ENCODE assay signal across 16 cellular contexts in genomic region chr10:78862328-78862640, GRCh38.
DNase-seq lines count a peak whose midpoint lies in the region; ATAC-seq, FAIRE-seq and TF ChIP-seq lines count a peak whose summit lies in the region.
"Had no signal": no experiment of that assay in that cellular context is flagged by ENCODE, and none has a peak within 500 bp of the region (broad histone marks: within the 10 kb centered on the region; RNA-seq: fewer than 3 reads in every experiment).

No MANE protein-coding gene starts in this region.

- POLR2A ChIA-PET in HCT116 (lab: Charles Lee) (no interaction called here), RWPE1 (lab: Yijun Ruan, JAX; ENCODE audit: low non-redundant PET) (no interaction called here), endothelial cell of umbilical vein (lab: Charles Lee) (no interaction called here)

- H2AFZ ChIP-seq in HCT116 (ENCODE audit: low read depth, low read length, poor library complexity, severe bottlenecking): peak overlapping the region; percentile 5
- H2AFZ ChIP-seq in endothelial cell of umbilical vein (ENCODE audit: low read depth, low read length): peak overlapping the region; percentile 53
- H2AFZ ChIP-seq: GM23338 had no signal

- H3K9me1 ChIP-seq in endothelial cell of umbilical vein (replicated peaks; ENCODE audit: control insufficient read depth, extremely low read depth, insufficient read depth, low read length): no peaks in the 10 kb centered on the region

- no peak for TF ChIP-seq CTCF in HCT116 (IDR thresholded peaks at IDR 0.05 in 2 of 3, conservative IDR thresholded peaks at IDR 0.05 in 1 of 3; ENCODE audit: borderline replicate concordance in 1 of 3, insufficient read depth in 1 of 3, low read depth in 2 of 3, low read length in 2 of 3)
- no peak for TF ChIP-seq CTCF in RWPE1 (conservative IDR thresholded peaks at IDR 0.05; ENCODE audit: low read depth)
- TF ChIP-seq CTCF in endothelial cell of umbilical vein (IDR thresholded peaks at IDR 0.05; ENCODE audit: extremely low read depth in 1 of 2, insufficient read depth in 1 of 2, low read depth in 1 of 2, low read length in 2 of 2): no peak
- no peak for TF ChIP-seq CTCF in colonic mucosa (IDR thresholded peaks at IDR 0.05)

- peaks cover 0 to 11% of the 10 kb centered on the region in 2 experiments; a peak in 2 of 4 replicates for H3K4me1 ChIP-seq in HCT116 (ENCODE audit: control insufficient read depth in 1 of 2, insufficient read depth in 2 of 2, low read length in 2 of 2)
- peaks cover 10% of the 10 kb centered on the region for H3K4me1 ChIP-seq in endothelial cell of umbilical vein (ENCODE audit: control insufficient read depth, extremely low read depth, insufficient read depth, low read length)
- H3K4me1 ChIP-seq in colonic mucosa: no peaks in the 10 kb centered on the region

- H3K9me3 ChIP-seq in HCT116 (ENCODE audit: control insufficient read depth in 1 of 2, insufficient read depth in 1 of 2, low read depth in 1 of 2, low read length in 2 of 2): no peaks in the 10 kb centered on the region
- H3K9me3 ChIP-seq in endothelial cell of umbilical vein (replicated peaks; ENCODE audit: control insufficient read depth, insufficient read depth, low read length): no peaks in the 10 kb centered on the region
- H3K9me3 ChIP-seq in MG63: no peaks in the 10 kb centered on the region
- no peaks in the 10 kb centered on the region for H3K9me3 ChIP-seq in colonic mucosa

- no peaks in the 10 kb centered on the region for H3K9me2 ChIP-seq in HCT116 (ENCODE audit: insufficient read depth)

- dilution Hi-C loops in endothelial cell of umbilical vein (cut with MboI; ENCODE audit: extremely low pct_ligation_motif_present, low sequenced_read_pairs): no loop called here

- no peak for FAIRE-seq in endothelial cell of umbilical vein (lab: Jason Lieb, UNC)
- FAIRE-seq: A204.1, G401.6, GM12892 had no signal

- BruUV-seq in HCT116 (replicated peaks; lab: Mats Ljungman, UMichigan): no TSS peak
- no TSS peak for BruUV-seq in endothelial cell of umbilical vein (replicated peaks; lab: Mats Ljungman, UMichigan)

- H4K20me1 ChIP-seq in HCT116 (ENCODE audit: insufficient read depth) (no peaks in the 10 kb centered on the region), endothelial cell of umbilical vein (replicated peaks; ENCODE audit: control insufficient read depth, extremely low read depth, insufficient read depth, low read length) (no peaks in the 10 kb centered on the region)

- peaks cover 5% of the 10 kb centered on the region; the same call in 1 of the 2 replicates for H3K27me3 ChIP-seq in HCT116 (ENCODE audit: insufficient read depth, low read length)
- no peaks in the 10 kb centered on the region for H3K27me3 ChIP-seq in endothelial cell of umbilical vein (ENCODE audit: control insufficient read depth in 2 of 2, insufficient read depth in 2 of 2, low read length in 2 of 2)
- no peaks in the 10 kb centered on the region for H3K27me3 ChIP-seq in MG63
- H3K27me3 ChIP-seq in colonic mucosa: no peaks in the 10 kb centered on the region

- TF ChIP-seq POLR2A in HCT116 (IDR thresholded peaks at IDR 0.05; ENCODE audit: borderline replicate concordance, extremely low read depth, insufficient read depth, insufficient read length): no peak
- no peak for TF ChIP-seq POLR2A in endothelial cell of umbilical vein (IDR thresholded peaks at IDR 0.05; ENCODE audit: low read depth, low read length)

- intact Hi-C loops in HCT116 (cut with micrococcal nuclease) (no loop called here), endothelial cell of umbilical vein (cut with micrococcal nuclease) (no loop called here), colonic mucosa (cut with DNase I) (no loop called here)

- RAD21 ChIA-PET in HCT116 (lab: Charles Lee; ENCODE audit: low non-redundant PET in 1 of 2, low total read pairs in 2 of 2, uncharacterized antibody in 2 of 2, unreplicated experiment in 2 of 2): no interaction called here

- CTCF ChIA-PET in HCT116 (lab: Charles Lee): no interaction called here
- CTCF ChIA-PET in RWPE1 (lab: Yijun Ruan, JAX): no interaction called here
- CTCF ChIA-PET in endothelial cell of umbilical vein (lab: Charles Lee): no interaction called here

- H3K4me2 ChIP-seq in HCT116 (ENCODE audit: low read length) (peak overlapping the region; percentile 34), endothelial cell of umbilical vein (ENCODE audit: insufficient read depth, low read length) (no peak overlapping the region)
- H3K4me2 ChIP-seq: GM23338 had no signal

- H3K9ac ChIP-seq in HCT116 (ENCODE audit: low read length) (no peak overlapping the region), endothelial cell of umbilical vein (replicated peaks; ENCODE audit: extremely low read depth, insufficient read depth, low read length) (no peak overlapping the region), colonic mucosa (ENCODE audit: low read depth in 2 of 2, low read length in 2 of 2) (no peak overlapping the region)

- DNase-seq in HCT116 (ENCODE audit: low read depth, low spot score): no peak
- DNase-seq in RWPE1 (ENCODE audit: low spot score): peak; percentile 19
- DNase-seq in endothelial cell of umbilical vein (ENCODE audit: low read depth, low spot score): no peak
- peak; percentile 17 for DNase-seq in kidney tubule cell (ENCODE audit: low spot score)
- DNase-seq in MG63: no peak
- DNase-seq in GDM1 (lab: John Stamatoyannopoulos, UW): no peak
- no peak for DNase-seq in colonic mucosa
- DNase-seq: C1 segment of cervical spinal cord; CD4-positive, alpha-beta memory T cell; DMS153; EL had no signal

- H3K36me3 ChIP-seq in HCT116 (ENCODE audit: control insufficient read depth in 1 of 2, insufficient read depth in 2 of 2, low read length in 2 of 2) (no peaks in the 10 kb centered on the region), endothelial cell of umbilical vein (ENCODE audit: control insufficient read depth in 2 of 2, extremely low read depth in 1 of 2, insufficient read depth in 2 of 2, low read length in 2 of 2) (no peaks in the 10 kb centered on the region), MG63 (no peaks in the 10 kb centered on the region), colonic mucosa (no peaks in the 10 kb centered on the region)

- no peaks in the 10 kb centered on the region for H3K79me2 ChIP-seq in HCT116 (ENCODE audit: insufficient read depth, low read length)
- H3K79me2 ChIP-seq in endothelial cell of umbilical vein (ENCODE audit: control insufficient read depth, insufficient read depth, low read length): no peaks in the 10 kb centered on the region

- ATAC-seq in HCT116 (no peak), HG02981 (IDR thresholded peaks at IDR 0.05; ENCODE audit: unreplicated experiment) (no peak)
- ATAC-seq: GM23338 had no signal

- TF ChIP-seq RAD21 in HCT116 (IDR thresholded peaks at IDR 0.05; ENCODE audit: low read depth): no peak

- H3K4me3 ChIP-seq in HCT116 (replicated peaks in 1 of 2; ENCODE audit: low read depth in 1 of 2, low read length in 2 of 2): no peak overlapping the region
- no peak overlapping the region for H3K4me3 ChIP-seq in endothelial cell of umbilical vein (replicated peaks in 1 of 3; ENCODE audit: insufficient read depth in 1 of 3, low read depth in 1 of 3, low read length in 3 of 3)
- no peak overlapping the region for H3K4me3 ChIP-seq in MG63
- no peak overlapping the region for H3K4me3 ChIP-seq in colonic mucosa
- H3K4me3 ChIP-seq: GM23338 had no signal

- H3K27ac ChIP-seq in HCT116 (ENCODE audit: low read depth, low read length) (no peak overlapping the region), RWPE1 (no peak overlapping the region), endothelial cell of umbilical vein (ENCODE audit: insufficient read depth, low read depth, low read length) (no peak overlapping the region), colonic mucosa (no peak overlapping the region)

TF ChIP-seq in HCT116, 20 proteins besides CTCF, POLR2A, EP300 and RAD21 (continues in another document):
- no peak for TF ChIP-seq TCF7L2 (IDR thresholded peaks at IDR 0.05; ENCODE audit: borderline replicate concordance, extremely low read depth, insufficient read depth, insufficient read length)
- no peak for TF ChIP-seq YY1 (IDR thresholded peaks at IDR 0.05; ENCODE audit: extremely low read depth, insufficient replicate concordance, low read depth, low read length)
- TF ChIP-seq ZBTB33 (IDR thresholded peaks at IDR 0.05; ENCODE audit: extremely low read depth, insufficient replicate concordance, low read length): no peak

TF ChIP-seq in endothelial cell of umbilical vein, 7 proteins besides CTCF, POLR2A, EP300 and RAD21:
- TF ChIP-seq JUN (IDR thresholded peaks at IDR 0.05; ENCODE audit: borderline replicate concordance, insufficient read depth, insufficient read length, low read depth) (no peak), POLR2AphosphoS5 (IDR thresholded peaks at IDR 0.05; ENCODE audit: insufficient read depth, low read depth, low read length) (no peak), MAX (IDR thresholded peaks at IDR 0.05; ENCODE audit: insufficient read depth, insufficient read length) (no peak), GATA2 (IDR thresholded peaks at IDR 0.05; ENCODE audit: insufficient read depth, insufficient read length, low read depth, low read length) (no peak), EZH2 (IDR thresholded peaks at IDR 0.05; ENCODE audit: borderline replicate concordance, low read depth, low read length, severe bottlenecking) (no peak), FOS (IDR thresholded peaks at IDR 0.05; ENCODE audit: borderline replicate concordance, insufficient read depth, low read length) (no peak), MYC (IDR thresholded peaks at IDR 0.05; ENCODE audit: low read depth, low read length) (no peak)
TF ChIP-seq in endothelial cell of umbilical vein: peak in this region for 0.

Comparison
In these comparisons a context has a peak if more than half of its experiments do, and no peak if none do; other contexts are left out.
1. DNase-seq: peak in RWPE1 (single experiment) and kidney tubule cell (single experiment); none in HCT116 (single experiment), endothelial cell of umbilical vein (single experiment), MG63 (single experiment), GDM1 (single experiment) and colonic mucosa (single experiment).